ENCODE assay signal across 9 cellular contexts in the genomic region with DNA sequence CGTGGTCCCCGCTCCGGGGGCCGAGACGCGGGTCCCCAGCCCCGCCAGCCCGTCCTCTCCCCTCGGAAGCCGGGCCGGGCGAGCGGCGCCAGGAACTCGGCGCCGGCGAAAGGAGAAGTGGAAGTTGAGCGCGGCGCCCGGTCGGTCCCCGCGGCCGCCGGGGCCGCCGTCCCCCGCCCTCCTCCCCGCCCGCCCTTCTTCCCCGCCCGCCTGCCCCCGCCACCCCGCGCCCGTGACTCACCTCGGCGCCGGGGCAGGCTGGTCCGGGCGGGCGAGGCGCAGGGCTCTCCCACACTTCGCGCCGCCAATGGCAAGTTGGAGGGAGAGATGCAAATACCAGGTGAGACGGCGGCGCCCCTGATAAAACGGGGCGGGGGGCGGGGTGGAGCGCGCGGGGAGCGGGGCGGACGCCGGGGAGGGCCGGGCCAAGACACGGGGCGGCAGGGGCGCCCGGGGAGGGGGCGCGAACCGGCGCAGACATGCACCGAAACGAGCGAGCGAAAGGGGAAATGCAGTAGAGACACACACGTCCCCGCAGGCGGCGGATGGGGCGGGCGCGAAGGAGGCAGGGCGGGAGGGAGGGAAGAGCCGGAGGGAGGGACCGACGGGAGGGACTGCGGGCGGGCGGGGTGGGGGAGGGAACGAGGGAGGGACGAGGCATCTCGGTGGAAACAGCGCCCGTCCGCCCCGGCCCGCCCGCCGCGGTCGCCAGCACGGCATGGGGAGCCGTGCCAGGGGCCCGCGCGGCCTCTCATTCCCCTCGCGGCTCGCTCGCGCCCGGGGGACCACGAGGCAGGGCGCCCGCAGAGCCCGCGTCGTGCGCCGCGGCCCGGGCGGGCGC. TPM values are rescaled to one million over a fixed set of nuclear protein-coding genes. Genes with fewer than 3 reads are reported as not detected.
DNase-seq lines count a peak whose midpoint lies in the region; ATAC-seq and FAIRE-seq lines count a peak whose summit lies in the region.
"Had no signal": no experiment of that assay in that cellular context is flagged by ENCODE, and none has a peak within 500 bp of the region (broad histone marks: within the 10 kb centered on the region; RNA-seq: fewer than 3 reads in every experiment).

A gene (minus strand): TSS at position 119 of the 841 bp plus-strand sequence. CDS start 29,167 bp downstream, outside the sequence.

- no peak for FAIRE-seq in RCC 7860 (lab: Jason Lieb, UNC)
- FAIRE-seq: GM18507 had no signal

- ATAC-seq in HG03135 (IDR thresholded peaks at IDR 0.05; ENCODE audit: unreplicated experiment) = peak; percentile 33

- peak; percentile 41 for DNase-seq in NK-92 treated with Interleukin-12 subunit alpha and Interleukin-12 subunit beta, amount 100 ng/mL, for 24 hours (lab: John Stamatoyannopoulos, UW)
- DNase-seq in NK-92 (lab: John Stamatoyannopoulos, UW; ENCODE audit: unreplicated experiment) (no peak), RCC 7860 (ENCODE audit: low spot score) (peak; percentile 50), activated gamma-delta T cell treated with Interleukin-2 at 50 U/mL for 16 hours (peak; percentile 56), glomerular endothelial cell (ENCODE audit: extremely low read depth, low read depth, low spot score) (no peak), posterior vena cava (ENCODE audit: low spot score) (no peak), pons (ENCODE audit: low spot score) (no peak)

- intact Hi-C loops in posterior vena cava (cut with DNase I) = no loop called here

RNA-seq across cellular contexts. Expression of the gene that starts here (rescaled TPM):
- total RNA-seq in glomerular endothelial cell (27.4 and 29.9 TPM in 2 replicates), posterior vena cava (10 to 100 TPM; 13.6 to 13.8 TPM)

Comparison
In these comparisons a context has a peak if more than half of its experiments do, and no peak if none do; other contexts are left out.
1. DNase-seq: peak in NK-92 treated with Interleukin-12 subunit alpha and Interleukin-12 subunit beta, amount 100 ng/mL, for 24 hours (single experiment), RCC 7860 (single experiment) and activated gamma-delta T cell treated with Interleukin-2 at 50 U/mL for 16 hours (single experiment); none in NK-92 (single experiment), glomerular endothelial cell (single experiment), posterior vena cava (single experiment) and pons (single experiment).